In genomic region chr4:77819836-77820679, GRCh38 we compare ENCODE assay signal across 1 cellular context.
TF ChIP-seq lines count a peak whose summit lies in the region.

No MANE protein-coding gene starts in this region.

TF ChIP-seq in K562, 482 proteins besides CTCF, POLR2A, EP300 and RAD21 (continued from another document and continues in another):
- TF ChIP-seq CUX1 (CRISPR knock-in tag; IDR thresholded peaks at IDR 0.05) = no peak
- TF ChIP-seq, protein P1, sequence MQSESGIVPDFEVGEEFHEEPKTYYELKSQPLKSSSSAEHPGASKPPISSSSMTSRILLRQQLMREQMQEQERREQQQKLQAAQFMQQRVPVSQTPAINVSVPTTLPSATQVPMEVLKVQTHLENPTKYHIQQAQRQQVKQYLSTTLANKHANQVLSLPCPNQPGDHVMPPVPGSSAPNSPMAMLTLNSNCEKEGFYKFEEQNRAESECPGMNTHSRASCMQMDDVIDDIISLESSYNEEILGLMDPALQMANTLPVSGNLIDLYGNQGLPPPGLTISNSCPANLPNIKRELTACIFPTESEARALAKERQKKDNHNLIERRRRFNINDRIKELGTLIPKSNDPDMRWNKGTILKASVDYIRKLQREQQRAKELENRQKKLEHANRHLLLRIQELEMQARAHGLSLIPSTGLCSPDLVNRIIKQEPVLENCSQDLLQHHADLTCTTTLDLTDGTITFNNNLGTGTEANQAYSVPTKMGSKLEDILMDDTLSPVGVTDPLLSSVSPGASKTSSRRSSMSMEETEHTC (IDR thresholded peaks at IDR 0.05) = no peak
- TF ChIP-seq RNF2 (IDR thresholded peaks at IDR 0.05) = peak; percentile 36; the same call in 1 of the 2 replicates
- TF ChIP-seq, protein P2, sequence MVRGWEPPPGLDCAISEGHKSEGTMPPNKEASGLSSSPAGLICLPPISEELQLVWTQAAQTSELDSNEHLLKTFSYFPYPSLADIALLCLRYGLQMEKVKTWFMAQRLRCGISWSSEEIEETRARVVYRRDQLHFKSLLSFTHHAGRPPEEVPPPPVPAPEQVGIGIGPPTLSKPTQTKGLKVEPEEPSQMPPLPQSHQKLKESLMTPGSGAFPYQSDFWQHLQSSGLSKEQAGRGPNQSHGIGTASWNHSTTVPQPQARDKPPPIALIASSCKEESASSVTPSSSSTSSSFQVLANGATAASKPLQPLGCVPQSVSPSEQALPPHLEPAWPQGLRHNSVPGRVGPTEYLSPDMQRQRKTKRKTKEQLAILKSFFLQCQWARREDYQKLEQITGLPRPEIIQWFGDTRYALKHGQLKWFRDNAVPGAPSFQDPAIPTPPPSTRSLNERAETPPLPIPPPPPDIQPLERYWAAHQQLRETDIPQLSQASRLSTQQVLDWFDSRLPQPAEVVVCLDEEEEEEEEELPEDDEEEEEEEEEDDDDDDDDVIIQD (CRISPR knock-in tag; IDR thresholded peaks at IDR 0.05) = no peak
- TF ChIP-seq BCL6 (CRISPR knock-in tag; IDR thresholded peaks at IDR 0.05) = no peak
- no peak for TF ChIP-seq HEY1 (CRISPR knock-in tag; IDR thresholded peaks at IDR 0.05; ENCODE audit: borderline replicate concordance)
- no peak for TF ChIP-seq ZNF3 (CRISPR knock-in tag; IDR thresholded peaks at IDR 0.05)
- TF ChIP-seq ZFP1 (CRISPR knock-in tag; IDR thresholded peaks at IDR 0.05) = no peak
- no peak for TF ChIP-seq TFE3 (CRISPR knock-in tag; IDR thresholded peaks at IDR 0.05)
- TF ChIP-seq E4F1 (CRISPR knock-in tag; IDR thresholded peaks at IDR 0.05; ENCODE audit: borderline replicate concordance) = no peak
- TF ChIP-seq, protein P3, sequence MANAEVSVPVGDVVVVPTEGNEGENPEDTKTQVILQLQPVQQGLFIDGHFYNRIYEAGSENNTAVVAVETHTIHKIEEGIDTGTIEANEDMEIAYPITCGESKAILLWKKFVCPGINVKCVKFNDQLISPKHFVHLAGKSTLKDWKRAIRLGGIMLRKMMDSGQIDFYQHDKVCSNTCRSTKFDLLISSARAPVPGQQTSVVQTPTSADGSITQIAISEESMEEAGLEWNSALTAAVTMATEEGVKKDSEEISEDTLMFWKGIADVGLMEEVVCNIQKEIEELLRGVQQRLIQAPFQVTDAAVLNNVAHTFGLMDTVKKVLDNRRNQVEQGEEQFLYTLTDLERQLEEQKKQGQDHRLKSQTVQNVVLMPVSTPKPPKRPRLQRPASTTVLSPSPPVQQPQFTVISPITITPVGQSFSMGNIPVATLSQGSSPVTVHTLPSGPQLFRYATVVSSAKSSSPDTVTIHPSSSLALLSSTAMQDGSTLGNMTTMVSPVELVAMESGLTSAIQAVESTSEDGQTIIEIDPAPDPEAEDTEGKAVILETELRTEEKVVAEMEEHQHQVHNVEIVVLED (CRISPR knock-in tag; IDR thresholded peaks at IDR 0.05) = peak; percentile 56; the same call in 1 of the 2 replicates
- TF ChIP-seq SMAD4 (CRISPR knock-in tag; conservative IDR thresholded peaks at IDR 0.05) = peak; percentile 46
- no peak for TF ChIP-seq NCOA2 (IDR thresholded peaks at IDR 0.05; ENCODE audit: partially characterized antibody in 2 of 2)
- TF ChIP-seq TAF7 (tag; IDR thresholded peaks at IDR 0.05) = no peak
- TF ChIP-seq NFXL1 (CRISPR knock-in tag; IDR thresholded peaks at IDR 0.05) = no peak
- no peak for TF ChIP-seq MCM2 (IDR thresholded peaks at IDR 0.05; ENCODE audit: low read depth)
- no peak for TF ChIP-seq ZNF407 (IDR thresholded peaks at IDR 0.05; ENCODE audit: low read depth)
- TF ChIP-seq, protein P4, sequence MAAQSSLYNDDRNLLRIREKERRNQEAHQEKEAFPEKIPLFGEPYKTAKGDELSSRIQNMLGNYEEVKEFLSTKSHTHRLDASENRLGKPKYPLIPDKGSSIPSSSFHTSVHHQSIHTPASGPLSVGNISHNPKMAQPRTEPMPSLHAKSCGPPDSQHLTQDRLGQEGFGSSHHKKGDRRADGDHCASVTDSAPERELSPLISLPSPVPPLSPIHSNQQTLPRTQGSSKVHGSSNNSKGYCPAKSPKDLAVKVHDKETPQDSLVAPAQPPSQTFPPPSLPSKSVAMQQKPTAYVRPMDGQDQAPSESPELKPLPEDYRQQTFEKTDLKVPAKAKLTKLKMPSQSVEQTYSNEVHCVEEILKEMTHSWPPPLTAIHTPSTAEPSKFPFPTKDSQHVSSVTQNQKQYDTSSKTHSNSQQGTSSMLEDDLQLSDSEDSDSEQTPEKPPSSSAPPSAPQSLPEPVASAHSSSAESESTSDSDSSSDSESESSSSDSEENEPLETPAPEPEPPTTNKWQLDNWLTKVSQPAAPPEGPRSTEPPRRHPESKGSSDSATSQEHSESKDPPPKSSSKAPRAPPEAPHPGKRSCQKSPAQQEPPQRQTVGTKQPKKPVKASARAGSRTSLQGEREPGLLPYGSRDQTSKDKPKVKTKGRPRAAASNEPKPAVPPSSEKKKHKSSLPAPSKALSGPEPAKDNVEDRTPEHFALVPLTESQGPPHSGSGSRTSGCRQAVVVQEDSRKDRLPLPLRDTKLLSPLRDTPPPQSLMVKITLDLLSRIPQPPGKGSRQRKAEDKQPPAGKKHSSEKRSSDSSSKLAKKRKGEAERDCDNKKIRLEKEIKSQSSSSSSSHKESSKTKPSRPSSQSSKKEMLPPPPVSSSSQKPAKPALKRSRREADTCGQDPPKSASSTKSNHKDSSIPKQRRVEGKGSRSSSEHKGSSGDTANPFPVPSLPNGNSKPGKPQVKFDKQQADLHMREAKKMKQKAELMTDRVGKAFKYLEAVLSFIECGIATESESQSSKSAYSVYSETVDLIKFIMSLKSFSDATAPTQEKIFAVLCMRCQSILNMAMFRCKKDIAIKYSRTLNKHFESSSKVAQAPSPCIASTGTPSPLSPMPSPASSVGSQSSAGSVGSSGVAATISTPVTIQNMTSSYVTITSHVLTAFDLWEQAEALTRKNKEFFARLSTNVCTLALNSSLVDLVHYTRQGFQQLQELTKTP (IDR thresholded peaks at IDR 0.05; ENCODE audit: low read depth in 1 of 2, partially characterized antibody in 2 of 2) = no peak
- TF ChIP-seq, protein P5, sequence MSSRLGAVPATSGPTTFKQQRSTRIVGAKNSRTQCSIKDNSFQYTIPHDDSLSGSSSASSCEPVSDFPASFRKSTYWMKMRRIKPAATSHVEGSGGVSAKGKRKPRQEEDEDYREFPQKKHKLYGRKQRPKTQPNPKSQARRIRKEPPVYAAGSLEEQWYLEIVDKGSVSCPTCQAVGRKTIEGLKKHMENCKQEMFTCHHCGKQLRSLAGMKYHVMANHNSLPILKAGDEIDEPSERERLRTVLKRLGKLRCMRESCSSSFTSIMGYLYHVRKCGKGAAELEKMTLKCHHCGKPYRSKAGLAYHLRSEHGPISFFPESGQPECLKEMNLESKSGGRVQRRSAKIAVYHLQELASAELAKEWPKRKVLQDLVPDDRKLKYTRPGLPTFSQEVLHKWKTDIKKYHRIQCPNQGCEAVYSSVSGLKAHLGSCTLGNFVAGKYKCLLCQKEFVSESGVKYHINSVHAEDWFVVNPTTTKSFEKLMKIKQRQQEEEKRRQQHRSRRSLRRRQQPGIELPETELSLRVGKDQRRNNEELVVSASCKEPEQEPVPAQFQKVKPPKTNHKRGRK (tag; IDR thresholded peaks at IDR 0.05) = no peak
- no peak for TF ChIP-seq PHTF2 (CRISPR knock-in tag; IDR thresholded peaks at IDR 0.05)
- TF ChIP-seq ARNT (IDR thresholded peaks at IDR 0.05) = no peak
